In genomic region chr4:136713140-136713539, GRCh38 we compare ENCODE assay signal across 1 cellular context.
TF ChIP-seq lines count a peak whose summit lies in the region.

No MANE protein-coding gene starts in this region.

TF ChIP-seq in GM23338, 12 proteins besides CTCF, POLR2A, EP300 and RAD21 (continued from another document):
- TF ChIP-seq ZNF462 (CRISPR knock-in tag; IDR thresholded peaks at IDR 0.05): no peak
- no peak for TF ChIP-seq NANOG (IDR thresholded peaks at IDR 0.05; ENCODE audit: borderline replicate concordance)
- TF ChIP-seq ZNF114 (CRISPR knock-in tag; IDR thresholded peaks at IDR 0.05): no peak
- no peak for TF ChIP-seq REST (IDR thresholded peaks at IDR 0.05; ENCODE audit: unreplicated experiment)
- no peak for TF ChIP-seq ZNF331 (CRISPR knock-in tag; IDR thresholded peaks at IDR 0.05; ENCODE audit: low read depth)
- TF ChIP-seq EZH2phosphoT487 (IDR thresholded peaks at IDR 0.05; ENCODE audit: unreplicated experiment): no peak
